ENCODE assay signal across 8 cellular contexts in the genomic region with DNA sequence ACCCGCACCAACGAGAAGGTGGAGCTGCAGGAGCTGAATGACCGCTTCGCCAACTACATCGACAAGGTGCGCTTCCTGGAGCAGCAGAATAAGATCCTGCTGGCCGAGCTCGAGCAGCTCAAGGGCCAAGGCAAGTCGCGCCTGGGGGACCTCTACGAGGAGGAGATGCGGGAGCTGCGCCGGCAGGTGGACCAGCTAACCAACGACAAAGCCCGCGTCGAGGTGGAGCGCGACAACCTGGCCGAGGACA.
DNase-seq lines count a peak whose midpoint lies in the region; ATAC-seq and TF ChIP-seq lines count a peak whose summit lies in the region.

No MANE protein-coding gene starts in this region.

- H3K9me3 ChIP-seq in HUES6 (ENCODE audit: control insufficient read depth, insufficient read depth, low read depth, low read length): no peaks in the 10 kb centered on the region

- H3K27ac ChIP-seq in HUES6 (ENCODE audit: low read depth, low read length): peak overlapping the region; percentile 17; the same call in 1 of the 2 replicates
- peak overlapping the region; percentile 75 for H3K27ac ChIP-seq in cingulate gyrus (ENCODE audit: low read depth, low read length)

- H3K4me3 ChIP-seq in HUES6 (ENCODE audit: low read depth, low read length): peak overlapping the region; percentile 88

- peak overlapping the region; percentile 94 for H3K4me3 Mint-ChIP-seq in nephron progenitor cell

- H3K27me3 ChIP-seq in HUES6 (ENCODE audit: control insufficient read depth, insufficient read depth, low read length): peaks cover 25% of the 10 kb centered on the region

- DNase-seq in nephron progenitor cell (no peak), EL (no peak), cerebellar cortex (ENCODE audit: low spot score) (no peak)

- H3K9ac ChIP-seq in HUES6 (ENCODE audit: low read length): peak overlapping the region; percentile 92

- peak overlapping the region; percentile 57 for H3K27ac Mint-ChIP-seq in nephron progenitor cell

- TF ChIP-seq CTCF in nephron progenitor cell (IDR thresholded peaks at IDR 0.05): no peak

- peaks cover 43% of the 10 kb centered on the region for H3K4me1 Mint-ChIP-seq in nephron progenitor cell

- peaks cover 16% of the 10 kb centered on the region for H3K27me3 Mint-ChIP-seq in nephron progenitor cell (ENCODE audit: low read depth, poor library complexity)

- peak; percentile 1 for ATAC-seq in GM18858 (IDR thresholded peaks at IDR 0.05; ENCODE audit: unreplicated experiment)
- ATAC-seq in HG02571 (IDR thresholded peaks at IDR 0.05; ENCODE audit: unreplicated experiment): no peak
- ATAC-seq in HG03159 (IDR thresholded peaks at IDR 0.05; ENCODE audit: unreplicated experiment): no peak

- H3K9me3 Mint-ChIP-seq in nephron progenitor cell: no peaks in the 10 kb centered on the region

- H3K36me3 Mint-ChIP-seq in nephron progenitor cell (ENCODE audit: low read depth): peaks cover 36% of the 10 kb centered on the region

- H3K4me1 ChIP-seq in HUES6 (ENCODE audit: control insufficient read depth, insufficient read depth, low read length): peaks cover 15% of the 10 kb centered on the region

- peaks cover 43% of the 10 kb centered on the region for H3K36me3 ChIP-seq in HUES6 (ENCODE audit: control insufficient read depth, insufficient read depth, low read length)
